Comparison of ENCODE assay signal across 21 cellular contexts in genomic region chr9:99432075-99432474, GRCh38.
DNase-seq lines count a peak whose midpoint lies in the region; ATAC-seq and TF ChIP-seq lines count a peak whose summit lies in the region.
"Had no signal": no experiment of that assay in that cellular context is flagged by ENCODE, and none has a peak within 500 bp of the region (broad histone marks: within the 10 kb centered on the region; RNA-seq: fewer than 3 reads in every experiment).

No MANE protein-coding gene starts in this region.

- DNase-seq in epithelial cell of esophagus (ENCODE audit: low read depth) (peak; percentile 43), immature natural killer cell (no peak), sciatic nerve (ENCODE audit: low spot score) (no peak)
- DNase-seq: ACHN; BE2C; C1 segment of cervical spinal cord; CD4-positive, CD25-positive, alpha-beta regulatory T cell; CD8-positive, alpha-beta memory T cell; COR-L47; DMS 273 treated with DMSO at 0.1 percent for 48 hours; DMS53; DND-41; EL; GOT3; H7; HFFc6 had no signal

- no peaks in the 10 kb centered on the region for H3K9me3 Mint-ChIP-seq in immature natural killer cell
- H3K9me3 Mint-ChIP-seq in stimulated activated memory B cell treated with anti-CD40 and anti-IgM and Interleukin-4, amounts not matched to agents 10 μg/mL and 1 μg/mL and 100 μg/mL, for 72 hours: peaks cover 7% of the 10 kb centered on the region

- TF ChIP-seq CTCF in epithelial cell of esophagus (IDR thresholded peaks at IDR 0.05; ENCODE audit: insufficient read depth, low read depth, low read length, missing control alignments): no peak

- peak overlapping the region in 4 of 6 donors; percentile 17 to 72 (median 58) for H3K27ac Mint-ChIP-seq in immature natural killer cell
- H3K27ac Mint-ChIP-seq in stimulated activated memory B cell treated with anti-CD40 and anti-IgM and Interleukin-4, amounts not matched to agents 10 μg/mL and 1 μg/mL and 100 μg/mL, for 72 hours: peak overlapping the region; percentile 92
- H3K27ac Mint-ChIP-seq: CD4-positive, CD25-positive, alpha-beta regulatory T cell; HFFc6 had no signal

- H3K4me1 Mint-ChIP-seq in immature natural killer cell: peaks cover 16 to 17% of the 10 kb centered on the region in 2 donors
- H3K4me1 Mint-ChIP-seq in stimulated activated memory B cell treated with anti-CD40 and anti-IgM and Interleukin-4, amounts not matched to agents 10 μg/mL and 1 μg/mL and 100 μg/mL, for 72 hours: peaks cover 39% of the 10 kb centered on the region

- intact Hi-C loops in sciatic nerve (cut with DNase I): no loop called here

- ATAC-seq in stimulated activated memory B cell treated with anti-CD40 and anti-IgM and Interleukin-4, amounts not matched to agents 10 μg/mL and 1 μg/mL and 100 μg/mL, for 72 hours: no peak
- ATAC-seq in sciatic nerve (no peak), HG03108 (IDR thresholded peaks at IDR 0.05; ENCODE audit: unreplicated experiment) (no peak), GM19455 (IDR thresholded peaks at IDR 0.05; ENCODE audit: unreplicated experiment) (no peak)
- ATAC-seq: HCT116, HepG2 had no signal

- peaks cover 0 to 3% (median 0%) of the 10 kb centered on the region in 3 donors for H3K36me3 Mint-ChIP-seq in immature natural killer cell
- peaks cover 11% of the 10 kb centered on the region for H3K36me3 Mint-ChIP-seq in stimulated activated memory B cell treated with anti-CD40 and anti-IgM and Interleukin-4, amounts not matched to agents 10 μg/mL and 1 μg/mL and 100 μg/mL, for 72 hours
- H3K36me3 Mint-ChIP-seq: CD4-positive, CD25-positive, alpha-beta regulatory T cell; CD8-positive, alpha-beta memory T cell had no signal

- peaks cover 0 to 6% (median 4%) of the 10 kb centered on the region in 3 donors for H3K27me3 Mint-ChIP-seq in immature natural killer cell (ENCODE audit: low read depth in 3 of 3)
- H3K27me3 Mint-ChIP-seq in stimulated activated memory B cell treated with anti-CD40 and anti-IgM and Interleukin-4, amounts not matched to agents 10 μg/mL and 1 μg/mL and 100 μg/mL, for 72 hours: no peaks in the 10 kb centered on the region
- H3K27me3 Mint-ChIP-seq: CD8-positive, alpha-beta memory T cell had no signal

- no peak overlapping the region for H3K4me3 Mint-ChIP-seq in immature natural killer cell
- no peak overlapping the region for H3K4me3 Mint-ChIP-seq in stimulated activated memory B cell treated with anti-CD40 and anti-IgM and Interleukin-4, amounts not matched to agents 10 μg/mL and 1 μg/mL and 100 μg/mL, for 72 hours
- H3K4me3 Mint-ChIP-seq: CD4-positive, CD25-positive, alpha-beta regulatory T cell; CD8-positive, alpha-beta memory T cell; HFFc6 had no signal

- no peak overlapping the region for H3K4me3 ChIP-seq in epithelial cell of esophagus (ENCODE audit: low read length)
